ENCODE assay signal across 16 cellular contexts in the genomic region with DNA sequence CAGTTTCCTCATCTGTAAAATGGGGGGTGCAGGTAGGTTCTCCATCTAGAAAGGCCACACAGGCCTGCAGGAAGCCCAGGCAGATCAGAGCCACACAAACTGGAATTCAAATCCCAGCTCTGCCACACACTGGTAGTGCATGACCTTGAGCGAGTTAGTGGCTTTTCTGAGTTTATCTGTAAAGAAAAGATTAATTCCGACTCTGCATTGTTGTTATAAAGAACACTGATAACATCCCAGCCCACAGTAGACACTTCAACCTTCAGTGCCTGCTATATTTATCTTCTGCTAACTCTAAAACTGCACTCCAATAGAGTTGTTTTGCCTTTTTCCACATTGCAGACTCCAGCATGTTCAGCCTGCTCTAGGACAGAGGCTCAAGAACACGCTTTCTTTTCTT.
DNase-seq lines count a peak whose midpoint lies in the region; ATAC-seq, FAIRE-seq and TF ChIP-seq lines count a peak whose summit lies in the region.
"Had no signal": no experiment of that assay in that cellular context is flagged by ENCODE, and none has a peak within 500 bp of the region (broad histone marks: within the 10 kb centered on the region; RNA-seq: fewer than 3 reads in every experiment).

No MANE protein-coding gene starts in this region.

- FAIRE-seq in K562 (lab: Jason Lieb, UNC) = no peak
- FAIRE-seq in pancreas (lab: Jason Lieb, UNC) = no peak

- DNase-seq in K562 (ENCODE audit: extremely low read depth in 1 of 4, low spot score in 3 of 4) = no peak
- no peak for DNase-seq in heart right ventricle
- no peak for DNase-seq in pancreas
- DNase-seq in type B pancreatic cell (ENCODE audit: extremely low spot score, unreplicated experiment) = no peak
- no peak for DNase-seq in GM10248 (ENCODE audit: extremely low spot score)
- no peak for DNase-seq in NCI-H510A treated with DMSO at 0.1 percent for 48 hours (lab: John Stamatoyannopoulos, UW)
- DNase-seq in posterior cingulate gyrus = no peak
- DNase-seq: CD4-positive, CD25-positive, alpha-beta regulatory T cell; DMS53; H9; NCI-H187 treated with DMSO at 0.1 percent for 48 hours; NCI-H345; NCI-H526 treated with DMSO at 0.1 percent for 48 hours; NK-92 treated with Interleukin-12 subunit alpha and Interleukin-12 subunit beta, amount 100 ng/mL, for 24 hours; SJCRH30 had no signal

- no peaks in the 10 kb centered on the region for H3K27me3 Mint-ChIP-seq in type B pancreatic cell

- POLR2A ChIA-PET in K562 (lab: Yijun Ruan, JAX) (no interaction called here), GM10248 (lab: Yijun Ruan, JAX) (no interaction called here)

- in situ Hi-C loops in K562 (cut with MboI) = no loop called here

- no peaks in the 10 kb centered on the region for H3K36me3 Mint-ChIP-seq in type B pancreatic cell
- H3K36me3 Mint-ChIP-seq: CD4-positive, CD25-positive, alpha-beta regulatory T cell had no signal

- H3K36me3 ChIP-seq in K562 (ENCODE audit: control insufficient read depth, insufficient read depth, low read length) (no peaks in the 10 kb centered on the region), heart right ventricle (no peaks in the 10 kb centered on the region), pancreas (no peaks in the 10 kb centered on the region)
- H3K36me3 ChIP-seq: SJCRH30 had no signal

- H2AFZ ChIP-seq in K562 (ENCODE audit: low read depth, low read length) = no peak overlapping the region

- CTCF ChIA-PET in K562 (lab: Yijun Ruan, JAX; ENCODE audit: low intra/inter-chr PET ratio) (no interaction called here), GM10248 (lab: Yijun Ruan, JAX) (interaction anchor here (0.5 to 1.4 kb wide), 3 partner anchors 12 to 432 kb away, joined by 3 read pairs; no protein-coding TSS in a partner anchor)

- TF ChIP-seq EP300 in K562 (IDR thresholded peaks at IDR 0.05; ENCODE audit: low read length) = no peak

- intact Hi-C loops in K562 (cut with micrococcal nuclease) (no loop called here), heart right ventricle (cut with DNase I) (loop anchor here in 8 of 10 donors (2.0 to 10.0 kb wide), 6 partner anchors 23 to 95 kb away; no protein-coding TSS in a partner anchor), pancreas (cut with DNase I) (no loop called here), posterior cingulate gyrus (cut with DNase I) (loop anchor here (5.0 kb wide), 1 partner anchor 58 kb away; no protein-coding TSS in a partner anchor)

- TF ChIP-seq RAD21 in K562 (CRISPR knock-in tag; conservative IDR thresholded peaks at IDR 0.05 in 1 of 2, IDR thresholded peaks at IDR 0.05 in 1 of 2) = no peak

- peak overlapping the region; percentile 10 for H3K4me3 Mint-ChIP-seq in type B pancreatic cell
- H3K4me3 Mint-ChIP-seq: B cell; CD4-positive, CD25-positive, alpha-beta regulatory T cell; H9 had no signal

- WGBS in K562 (ENCODE audit: insufficient coverage, low coverage, missing lambda C conversion rate) = 0% methylated on average over 3 of the region's 3 CpGs
- WGBS in heart right ventricle, 2 donors = 35 to 47% methylated on average over 3 of the region's 3 CpGs
- WGBS in pancreas, 2 donors = 19 to 24% methylated on average over 3 of the region's 3 CpGs

- H3K27ac Mint-ChIP-seq in type B pancreatic cell = peak overlapping the region; percentile 72
- H3K27ac Mint-ChIP-seq: B cell; CD4-positive, CD25-positive, alpha-beta regulatory T cell; H9 had no signal

- H3K4me1 Mint-ChIP-seq in type B pancreatic cell (ENCODE audit: unreplicated experiment) = peaks cover 39% of the 10 kb centered on the region
- H3K4me1 Mint-ChIP-seq: B cell; CD4-positive, CD25-positive, alpha-beta regulatory T cell had no signal

- H3K9me3 Mint-ChIP-seq in type B pancreatic cell = peaks cover 4% of the 10 kb centered on the region
- H3K9me3 Mint-ChIP-seq: CD4-positive, CD25-positive, alpha-beta regulatory T cell; H9 had no signal

- no peak overlapping the region for H3K9ac ChIP-seq in K562 (ENCODE audit: insufficient read depth in 1 of 2, low read depth in 2 of 2, low read length in 2 of 2)

- H3K4me1 ChIP-seq in K562 (replicated peaks in 1 of 2; ENCODE audit: control insufficient read depth in 2 of 2, insufficient read depth in 2 of 2, low read length in 2 of 2) = peaks cover 0 to 6% of the 10 kb centered on the region in 2 experiments; a peak in 2 of 5 replicates
- H3K4me1 ChIP-seq in heart right ventricle = peaks cover 0 to 83% (median 41%) of the 10 kb centered on the region in 9 donors
- H3K4me1 ChIP-seq in pancreas = peaks cover 13 to 28% (median 17%) of the 10 kb centered on the region in 3 donors
- H3K4me1 ChIP-seq: SJCRH30 had no signal

- ATAC-seq in K562 (no peak), heart right ventricle (peak in 6 of 8 donors; percentile 33 to 55 (median 46)), pancreas (peak; percentile 14 to 50 (median 30))

- no peaks in the 10 kb centered on the region for H3K9me1 ChIP-seq in K562 (ENCODE audit: control insufficient read depth, insufficient read depth, low read length)

- TF ChIP-seq CTCF in K562 (IDR thresholded peaks at IDR 0.05 in 2 of 3, conservative IDR thresholded peaks at IDR 0.05 in 1 of 3; ENCODE audit: insufficient read depth in 2 of 3, low read depth in 1 of 3, low read length in 3 of 3) = no peak
- TF ChIP-seq CTCF in heart right ventricle (IDR thresholded peaks at IDR 0.05) = no peak
- no peak for TF ChIP-seq CTCF in pancreas (IDR thresholded peaks at IDR 0.05)
- TF ChIP-seq CTCF in type B pancreatic cell (conservative IDR thresholded peaks at IDR 0.05) = no peak
- TF ChIP-seq CTCF in GM10248 (IDR thresholded peaks at IDR 0.05; ENCODE audit: control extremely low read depth, extremely low read depth, low read depth, missing control alignments) = no peak

- no peaks in the 10 kb centered on the region for H3K9me3 ChIP-seq in K562 (replicated peaks; ENCODE audit: control insufficient read depth, insufficient read depth, low read depth, low read length)
- no peaks in the 10 kb centered on the region for H3K9me3 ChIP-seq in heart right ventricle
- H3K9me3 ChIP-seq in pancreas = no peaks in the 10 kb centered on the region
- H3K9me3 ChIP-seq: SJCRH30 had no signal

- H4K20me1 ChIP-seq in K562 (replicated peaks; ENCODE audit: control insufficient read depth, insufficient read depth, low read length) = no peaks in the 10 kb centered on the region

- no TSS peak for BruUV-seq in K562 (replicated peaks; lab: Mats Ljungman, UMichigan)

- no peak for TF ChIP-seq POLR2A in K562 (conservative IDR thresholded peaks at IDR 0.05)

- no peak overlapping the region for H3K4me2 ChIP-seq in K562 (ENCODE audit: insufficient read depth, low read length)

- H3K27me3 ChIP-seq in K562 (ENCODE audit: control insufficient read depth in 2 of 2, insufficient read depth in 2 of 2, low read length in 2 of 2) = peaks cover 22 to 39% of the 10 kb centered on the region in 2 experiments
- H3K27me3 ChIP-seq in heart right ventricle = no peaks in the 10 kb centered on the region
- H3K27me3 ChIP-seq in pancreas = no peaks in the 10 kb centered on the region

- H3K27ac ChIP-seq in K562 (ENCODE audit: extremely low read depth, low read depth, low read length) (no peak overlapping the region), heart right ventricle (peak overlapping the region in 9 of 10 donors; percentile 31 to 79 (median 54)), pancreas (peak overlapping the region in 1 of 4 donors; percentile 3)
- H3K27ac ChIP-seq: SJCRH30 had no signal

- H3K4me3 ChIP-seq in K562 = no peak overlapping the region
- H3K4me3 ChIP-seq in heart right ventricle = peak overlapping the region in 3 of 10 donors; percentile 17 to 38 (median 19)
- H3K4me3 ChIP-seq in pancreas = no peak overlapping the region
- H3K4me3 ChIP-seq: SJCRH30 had no signal

- no peaks in the 10 kb centered on the region for H3K79me2 ChIP-seq in K562 (ENCODE audit: control insufficient read depth, insufficient read depth, low read length)

TF ChIP-seq in K562, 482 proteins besides CTCF, POLR2A, EP300 and RAD21:
- TF ChIP-seq, protein P1, sequence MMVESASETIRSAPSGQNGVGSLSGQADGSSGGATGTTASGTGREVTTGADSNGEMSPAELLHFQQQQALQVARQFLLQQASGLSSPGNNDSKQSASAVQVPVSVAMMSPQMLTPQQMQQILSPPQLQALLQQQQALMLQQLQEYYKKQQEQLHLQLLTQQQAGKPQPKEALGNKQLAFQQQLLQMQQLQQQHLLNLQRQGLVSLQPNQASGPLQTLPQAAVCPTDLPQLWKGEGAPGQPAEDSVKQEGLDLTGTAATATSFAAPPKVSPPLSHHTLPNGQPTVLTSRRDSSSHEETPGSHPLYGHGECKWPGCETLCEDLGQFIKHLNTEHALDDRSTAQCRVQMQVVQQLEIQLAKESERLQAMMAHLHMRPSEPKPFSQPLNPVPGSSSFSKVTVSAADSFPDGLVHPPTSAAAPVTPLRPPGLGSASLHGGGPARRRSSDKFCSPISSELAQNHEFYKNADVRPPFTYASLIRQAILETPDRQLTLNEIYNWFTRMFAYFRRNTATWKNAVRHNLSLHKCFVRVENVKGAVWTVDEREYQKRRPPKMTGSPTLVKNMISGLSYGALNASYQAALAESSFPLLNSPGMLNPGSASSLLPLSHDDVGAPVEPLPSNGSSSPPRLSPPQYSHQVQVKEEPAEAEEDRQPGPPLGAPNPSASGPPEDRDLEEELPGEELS (CRISPR knock-in tag; IDR thresholded peaks at IDR 0.05; ENCODE audit: borderline replicate concordance) = no peak
- TF ChIP-seq RBM25 (IDR thresholded peaks at IDR 0.05; ENCODE audit: low read depth, low read length, severe bottlenecking) (peak; percentile 36), ILK (tag; IDR thresholded peaks at IDR 0.05; ENCODE audit: borderline replicate concordance, low read depth) (no peak)

Comparison
In these comparisons a context has a peak if more than half of its experiments do, and no peak if none do; other contexts are left out.
1. intact Hi-C loops: an anchor here in heart right ventricle (2.0 to 10.0 kb wide) and posterior cingulate gyrus (5.0 kb wide); none called in K562 and pancreas.